ENCODE assay signal across 10 cellular contexts in genomic region chr11:117218133-117218915, GRCh38. TPM values are rescaled to one million over a fixed set of nuclear protein-coding genes. Genes with fewer than 3 reads are reported as not detected.
A peak's percentile ranks its signal among the peaks of the same experiment; 100 is the strongest.
DNase-seq lines count a peak whose midpoint lies in the region; TF ChIP-seq lines count a peak whose summit lies in the region.
"Had no signal": no experiment of that assay in that cellular context is flagged by ENCODE, and none has a peak within 500 bp of the region (broad histone marks: within the 10 kb centered on the region; RNA-seq: fewer than 3 reads in every experiment).

No MANE protein-coding gene starts in this region.

- no peak overlapping the region for H3K9ac ChIP-seq in mammary epithelial cell (ENCODE audit: insufficient read depth, low read length)

- BruUV-seq in mammary epithelial cell (replicated peaks; lab: Mats Ljungman, UMichigan), result no TSS peak

- WGBS in mammary epithelial cell (ENCODE audit: low coverage, missing lambda C conversion rate), result 55% methylated on average over 12 of the region's 15 CpGs

- H2AFZ ChIP-seq in mammary epithelial cell (ENCODE audit: low read depth, low read length), result no peak overlapping the region

- H3K4me3 ChIP-seq in breast epithelium, result peak overlapping the region in 2 of 3 donors; percentile 1 to 44
- no peak overlapping the region for H3K4me3 ChIP-seq in mammary epithelial cell (replicated peaks in 1 of 3; ENCODE audit: insufficient read depth in 1 of 3, low read depth in 2 of 3, low read length in 3 of 3)
- H3K4me3 ChIP-seq in fibroblast of villous mesenchyme (ENCODE audit: low read depth, low read length), result no peak overlapping the region
- H3K4me3 ChIP-seq in uterus, result peak overlapping the region in 1 of 2 donors; percentile 6

- in situ Hi-C loops in mammary epithelial cell (cut with MboI; ENCODE audit: low sequenced_read_pairs in 2 of 2), result no loop called here

- peak overlapping the region; percentile 75 for H3K27ac Mint-ChIP-seq in osteocyte (ENCODE audit: unreplicated experiment)
- H3K27ac Mint-ChIP-seq: activated naive CD8-positive, alpha-beta T cell treated with anti-CD3 and anti-CD28 coated beads, Interleukin-2, amount 10 ng/mL, durations not matched to agents 7 days and 5 days had no signal

- H3K27me3 ChIP-seq in breast epithelium (no peaks in the 10 kb centered on the region), mammary epithelial cell (ENCODE audit: insufficient read depth, low read length) (no peaks in the 10 kb centered on the region), uterus (no peaks in the 10 kb centered on the region)

- H3K4me1 Mint-ChIP-seq in osteocyte (ENCODE audit: unreplicated experiment), result peaks cover 62% of the 10 kb centered on the region

- CTCF ChIA-PET in mammary epithelial cell (lab: Charles Lee; ENCODE audit: low non-redundant PET) (no interaction called here), RWPE1 (lab: Yijun Ruan, JAX) (interaction anchor here (0.6 to 0.9 kb wide), 2 partner anchors 64 to 113 kb away, joined by 3 read pairs; no protein-coding TSS in a partner anchor)

- H3K27ac ChIP-seq in breast epithelium (peak overlapping the region; percentile 89 to 93), mammary epithelial cell (ENCODE audit: insufficient read depth, low read depth, low read length) (no peak overlapping the region), uterus (peak overlapping the region; percentile 93 to 94), RWPE1 (no peak overlapping the region)

- POLR2A ChIA-PET in RWPE1 (lab: Yijun Ruan, JAX; ENCODE audit: low non-redundant PET), result interaction anchor here (0.6 kb wide), 1 partner anchor 295 kb away, joined by 8 read pairs; no protein-coding TSS in a partner anchor

- H3K9me3 ChIP-seq in breast epithelium, result no peaks in the 10 kb centered on the region
- no peaks in the 10 kb centered on the region for H3K9me3 ChIP-seq in mammary epithelial cell (replicated peaks; ENCODE audit: insufficient read depth, low read length)
- H3K9me3 ChIP-seq in uterus, result no peaks in the 10 kb centered on the region

- H3K27me3 Mint-ChIP-seq in osteocyte (ENCODE audit: unreplicated experiment), result no peaks in the 10 kb centered on the region
- H3K27me3 Mint-ChIP-seq: activated naive CD8-positive, alpha-beta T cell treated with anti-CD3 and anti-CD28 coated beads, Interleukin-2, amount 10 ng/mL, durations not matched to agents 7 days and 5 days had no signal

- no peaks in the 10 kb centered on the region for H3K79me2 ChIP-seq in mammary epithelial cell (ENCODE audit: insufficient read depth, low read length)

- dilution Hi-C loops in mammary epithelial cell (cut with HindIII; ENCODE audit: low sequenced_read_pairs), result no loop called here

- TF ChIP-seq POLR2A in breast epithelium (IDR thresholded peaks at IDR 0.05) (no peak), uterus (IDR thresholded peaks at IDR 0.05) (peak in 1 of 2 donors; percentile 20)

- H3K4me3 Mint-ChIP-seq in osteocyte (ENCODE audit: unreplicated experiment), result no peak overlapping the region
- H3K4me3 Mint-ChIP-seq: activated naive CD8-positive, alpha-beta T cell treated with anti-CD3 and anti-CD28 coated beads, Interleukin-2, amount 10 ng/mL, durations not matched to agents 7 days and 5 days had no signal

- peaks cover 31% of the 10 kb centered on the region for H3K36me3 Mint-ChIP-seq in osteocyte (ENCODE audit: unreplicated experiment)

- no peaks in the 10 kb centered on the region for H3K9me3 Mint-ChIP-seq in osteocyte (ENCODE audit: unreplicated experiment)
- H3K9me3 Mint-ChIP-seq: activated naive CD8-positive, alpha-beta T cell treated with anti-CD3 and anti-CD28 coated beads, Interleukin-2, amount 10 ng/mL, durations not matched to agents 7 days and 5 days had no signal

- TF ChIP-seq CTCF in breast epithelium (IDR thresholded peaks at IDR 0.05), result no peak
- no peak for TF ChIP-seq CTCF in mammary epithelial cell (conservative IDR thresholded peaks at IDR 0.05 in 1 of 2, IDR thresholded peaks at IDR 0.05 in 1 of 2; ENCODE audit: extremely low read depth in 1 of 2, insufficient read depth in 1 of 2, low read depth in 1 of 2, low read length in 2 of 2)
- no peak for TF ChIP-seq CTCF in fibroblast of villous mesenchyme (IDR thresholded peaks at IDR 0.05; ENCODE audit: insufficient read depth, low read depth, low read length)
- TF ChIP-seq CTCF in osteocyte (IDR thresholded peaks at IDR 0.05), result no peak
- no peak for TF ChIP-seq CTCF in uterus (IDR thresholded peaks at IDR 0.05)
- no peak for TF ChIP-seq CTCF in RWPE1 (conservative IDR thresholded peaks at IDR 0.05; ENCODE audit: low read depth)

- no peaks in the 10 kb centered on the region for H4K20me1 ChIP-seq in mammary epithelial cell (ENCODE audit: insufficient read depth, low read length)

- no peak overlapping the region for H3K4me2 ChIP-seq in mammary epithelial cell (ENCODE audit: insufficient read depth, low read depth, low read length)

- H3K4me1 ChIP-seq in breast epithelium (peaks cover 15 to 33% of the 10 kb centered on the region in 2 donors), mammary epithelial cell (ENCODE audit: insufficient read depth, low read length) (peaks cover 12% of the 10 kb centered on the region), uterus (peaks cover 35 to 40% of the 10 kb centered on the region in 2 donors)

- intact Hi-C loops in breast epithelium (cut with DNase I; ENCODE audit: low total_unique reads) (no loop called here), mammary epithelial cell (cut with micrococcal nuclease) (no loop called here), uterus (cut with DNase I; ENCODE audit: low total_unique reads) (no loop called here)

- DNase-seq in breast epithelium (ENCODE audit: low spot score in 2 of 2), result peak; percentile 50 to 77
- DNase-seq in mammary epithelial cell, result no peak
- peak; percentile 46 for DNase-seq in fibroblast of villous mesenchyme (ENCODE audit: low read depth)
- DNase-seq in osteocyte (ENCODE audit: extremely low spot score, unreplicated experiment), result no peak
- DNase-seq in uterus, result peak; percentile 76 to 85
- no peak for DNase-seq in NOMO-1 treated with DMSO at 0.1 percent for 48 hours (lab: John Stamatoyannopoulos, UW; ENCODE audit: unreplicated experiment)
- DNase-seq in RWPE1 (ENCODE audit: low spot score), result no peak
- DNase-seq in activated CD4-positive, alpha-beta T cell treated with anti-CD3 and anti-CD28 coated beads for 48 hours, result no peak
- DNase-seq: activated naive CD8-positive, alpha-beta T cell treated with anti-CD3 and anti-CD28 coated beads, Interleukin-2, amount 10 ng/mL, durations not matched to agents 7 days and 5 days; mesendoderm had no signal

- H3K36me3 ChIP-seq in breast epithelium, result no peaks in the 10 kb centered on the region
- peaks cover 17% of the 10 kb centered on the region for H3K36me3 ChIP-seq in mammary epithelial cell (ENCODE audit: insufficient read depth, low read length)
- no peaks in the 10 kb centered on the region for H3K36me3 ChIP-seq in uterus

RNA-seq across cellular contexts. Expression of gene PCSK7, which starts 13.5 kb away (rescaled TPM):
- total RNA-seq in breast epithelium (10 to 100 TPM; 43.2 to 51.5 (median 44.2) TPM), mammary epithelial cell (10 to 100 TPM; 48.8 to 80.9 TPM), fibroblast of villous mesenchyme (44.5 and 60.0 TPM in 2 replicates), osteocyte (57.5 and 65.0 TPM in 2 replicates), uterus (10 to 100 TPM; 23.3 to 78.9 (median 35.3) TPM)
- 39.1 TPM for polyA plus RNA-seq in mammary epithelial cell
- 37.9 TPM for polyA minus RNA-seq in mammary epithelial cell

RNA-seq across cellular contexts. Expression of gene RNF214, which starts 14.1 kb away (rescaled TPM):
- total RNA-seq in breast epithelium, result 10 to 100 TPM; 12.3 to 13.3 (median 12.5) TPM
- 10 to 100 TPM; 10.3 to 22.4 TPM for total RNA-seq in mammary epithelial cell
- 8.5 TPM for polyA plus RNA-seq in mammary epithelial cell
- 34.6 TPM for polyA minus RNA-seq in mammary epithelial cell
- 11.6 and 14.2 TPM in 2 replicates for total RNA-seq in fibroblast of villous mesenchyme
- total RNA-seq in osteocyte, result 32.8 and 34.2 TPM in 2 replicates
- 10 to 100 TPM in 2 of 4 donors, 1 to 10 TPM in 2; 4.4 to 38.6 (median 11.4) TPM for total RNA-seq in uterus

RNA-seq across cellular contexts. Expression of gene TAGLN, which starts 19.2 kb away (rescaled TPM):
- total RNA-seq in breast epithelium (1,000 to 10,000 TPM in 2 of 3 donors, 100 to 1,000 TPM in 1; 602 to 1,663 (median 1,380) TPM), mammary epithelial cell (1,000 to 10,000 TPM in 1 of 2 donors, 100 to 1,000 TPM in 1; 171 to 3,470 TPM), fibroblast of villous mesenchyme (4,185 and 5,577 TPM in 2 replicates), osteocyte (711 and 715 TPM in 2 replicates), uterus (1,000 to 10,000 TPM; 1,588 to 9,854 (median 3,936) TPM)
- 55.9 TPM for polyA plus RNA-seq in mammary epithelial cell
- polyA minus RNA-seq in mammary epithelial cell, result 8.0 TPM

RNA-seq across cellular contexts. Expression of gene SIDT2, which starts 39.8 kb away (rescaled TPM):
- total RNA-seq in breast epithelium (10 to 100 TPM; 45.2 to 86.7 (median 49.5) TPM), mammary epithelial cell (10 to 100 TPM; 17.2 to 30.6 TPM), fibroblast of villous mesenchyme (23.5 and 24.2 TPM in 2 replicates), osteocyte (65.5 and 67.3 TPM in 2 replicates), uterus (10 to 100 TPM in 3 of 4 donors, 1 to 10 TPM in 1; 6.4 to 91.3 (median 28.7) TPM)
- polyA plus RNA-seq in mammary epithelial cell, result 16.2 TPM
- 95.0 TPM for polyA minus RNA-seq in mammary epithelial cell

Comparison
In these comparisons a context has a peak if more than half of its experiments do, and no peak if none do; other contexts are left out.
1. DNase-seq: peak in breast epithelium (2 of 2), fibroblast of villous mesenchyme (single experiment) and uterus (2 of 2); none in mammary epithelial cell (single experiment), osteocyte (single experiment), NOMO-1 treated with DMSO at 0.1 percent for 48 hours (single experiment), RWPE1 (single experiment) and activated CD4-positive, alpha-beta T cell treated with anti-CD3 and anti-CD28 coated beads for 48 hours (single experiment).
2. H3K27ac ChIP-seq: peak in breast epithelium (2 of 2) and uterus (2 of 2); none in mammary epithelial cell (single experiment) and RWPE1 (single experiment).
3. H3K4me3 ChIP-seq: peak in breast epithelium (2 of 3); none in mammary epithelial cell (0 of 3) and fibroblast of villous mesenchyme (single experiment).